Comparison of ENCODE assay signal across 18 cellular contexts in genomic region chr11:123903932-123904331, GRCh38. TPM values are rescaled to one million over a fixed set of nuclear protein-coding genes. Genes with fewer than 3 reads are reported as not detected.
DNase-seq lines count a peak whose midpoint lies in the region; ATAC-seq and FAIRE-seq lines count a peak whose summit lies in the region.
"Had no signal": no experiment of that assay in that cellular context is flagged by ENCODE, and none has a peak within 500 bp of the region (broad histone marks: within the 10 kb centered on the region; RNA-seq: fewer than 3 reads in every experiment).

No MANE protein-coding gene starts in this region.

- peak; percentile 91 for ATAC-seq in GM18502 (IDR thresholded peaks at IDR 0.05; ENCODE audit: poor library complexity, unreplicated experiment)
- peak; percentile 69 for ATAC-seq in GM21423 (IDR thresholded peaks at IDR 0.05; ENCODE audit: unreplicated experiment)
- ATAC-seq in HG02885 (IDR thresholded peaks at IDR 0.05; ENCODE audit: poor library complexity, unreplicated experiment): peak; percentile 97
- peak; percentile 68 for ATAC-seq in HG03558 (IDR thresholded peaks at IDR 0.05; ENCODE audit: extremely low read depth, unreplicated experiment)
- no peak for ATAC-seq in HG03521 (IDR thresholded peaks at IDR 0.05; ENCODE audit: unreplicated experiment)
- ATAC-seq: left cardiac atrium had no signal

- no peak for FAIRE-seq in frontal cortex (lab: Jason Lieb, UNC)
- FAIRE-seq: colon, D721Med had no signal

- DNase-seq in OCI-M2 (lab: John Stamatoyannopoulos, UW; ENCODE audit: unreplicated experiment) (no peak), frontal cortex (ENCODE audit: low spot score in 2 of 2) (no peak), retina (no peak)
- DNase-seq: anterior cingulate cortex; head of caudate nucleus; left cardiac atrium; NCI-H2227 treated with DMSO at 0.1 percent for 48 hours; stimulated activated CD4-positive, alpha-beta T cell treated with anti-CD3 and anti-CD28 coated beads, Interleukin-15, amount 100 ng/mL, for 24 hours had no signal

RNA-seq across cellular contexts. Expression of gene OR8D4, which starts 2.0 kb away (rescaled TPM):
- total RNA-seq in frontal cortex: not detected
- total RNA-seq: SJSA1 had no signal

RNA-seq across cellular contexts. Expression of gene TMEM225, which starts 18.5 kb away (rescaled TPM):
- not detected for total RNA-seq in frontal cortex
- total RNA-seq: left cardiac atrium, progenitor cell of endocrine pancreas, SJSA1, temporal lobe had no signal

RNA-seq across cellular contexts. Expression of gene OR4D5, which starts 35.5 kb away (rescaled TPM):
- total RNA-seq in frontal cortex: under 0.01 TPM
- total RNA-seq: SJSA1, temporal lobe had no signal

RNA-seq across cellular contexts. Expression of gene OR6T1, which starts 39.7 kb away (rescaled TPM):
- not detected for total RNA-seq in frontal cortex
- total RNA-seq: left cardiac atrium, progenitor cell of endocrine pancreas, SJSA1, temporal lobe had no signal
